In the genomic region with DNA sequence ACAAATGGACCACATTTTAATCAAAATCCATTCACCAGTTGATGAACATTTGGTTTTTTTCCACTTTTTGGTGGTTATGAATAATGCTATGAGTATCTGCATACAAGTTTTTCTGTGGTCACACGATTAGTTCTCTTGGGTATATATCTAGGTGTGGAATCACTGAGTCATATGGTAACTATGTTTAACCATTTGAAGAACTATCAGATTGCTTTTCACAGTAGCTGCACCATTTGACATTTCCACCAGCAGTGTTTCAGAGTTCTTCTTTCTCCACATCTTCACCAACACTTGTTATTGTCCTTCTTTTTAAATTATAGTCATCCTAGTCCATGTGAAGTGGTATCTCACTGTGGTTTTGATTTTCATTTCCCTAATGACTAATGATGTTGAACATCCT, we compare ENCODE assay signal across 1 cellular context.
TF ChIP-seq lines count a peak whose summit lies in the region.

No MANE protein-coding gene starts in this region.

TF ChIP-seq in K562, 482 proteins besides CTCF, POLR2A, EP300 and RAD21 (continued from another document):
- TF ChIP-seq, protein P1, sequence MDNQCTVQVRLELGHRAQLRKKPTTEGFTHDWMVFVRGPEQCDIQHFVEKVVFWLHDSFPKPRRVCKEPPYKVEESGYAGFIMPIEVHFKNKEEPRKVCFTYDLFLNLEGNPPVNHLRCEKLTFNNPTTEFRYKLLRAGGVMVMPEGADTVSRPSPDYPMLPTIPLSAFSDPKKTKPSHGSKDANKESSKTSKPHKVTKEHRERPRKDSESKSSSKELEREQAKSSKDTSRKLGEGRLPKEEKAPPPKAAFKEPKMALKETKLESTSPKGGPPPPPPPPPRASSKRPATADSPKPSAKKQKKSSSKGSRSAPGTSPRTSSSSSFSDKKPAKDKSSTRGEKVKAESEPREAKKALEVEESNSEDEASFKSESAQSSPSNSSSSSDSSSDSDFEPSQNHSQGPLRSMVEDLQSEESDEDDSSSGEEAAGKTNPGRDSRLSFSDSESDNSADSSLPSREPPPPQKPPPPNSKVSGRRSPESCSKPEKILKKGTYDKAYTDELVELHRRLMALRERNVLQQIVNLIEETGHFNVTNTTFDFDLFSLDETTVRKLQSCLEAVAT (IDR thresholded peaks at IDR 0.05) = no peak
- peak in 1 of 2 experiments; percentile 13; a peak in 1 of 4 replicates for TF ChIP-seq TEAD1 (CRISPR knock-in tag; IDR thresholded peaks at IDR 0.05)
- TF ChIP-seq NFATC3 (IDR thresholded peaks at IDR 0.05) = no peak
- peak; percentile 51 for TF ChIP-seq RBM25 (IDR thresholded peaks at IDR 0.05; ENCODE audit: low read depth, low read length, severe bottlenecking)
- TF ChIP-seq NR2C1 (IDR thresholded peaks at IDR 0.05) = no peak
- no peak for TF ChIP-seq NR2C1 (tag; IDR thresholded peaks at IDR 0.05)
- no peak for TF ChIP-seq SIRT6 (IDR thresholded peaks at IDR 0.05; ENCODE audit: low read depth, low read length)
- peak; percentile 51; the same call in 1 of the 2 replicates for TF ChIP-seq TRIM28 (IDR thresholded peaks at IDR 0.05)
